In genomic region chr22:30386608-30386959, GRCh38 we compare ENCODE assay signal across 8 cellular contexts. TPM values are rescaled to one million over a fixed set of nuclear protein-coding genes. Genes with fewer than 3 reads are reported as not detected.
DNase-seq lines count a peak whose midpoint lies in the region; ATAC-seq lines count a peak whose summit lies in the region.

No MANE protein-coding gene starts in this region.

- H3K27ac ChIP-seq in substantia nigra (ENCODE audit: low read depth, low read length, poor library complexity, severe bottlenecking): peak overlapping the region; percentile 61

- no peaks in the 10 kb centered on the region for H3K27me3 Mint-ChIP-seq in T-helper 2 cell treated with Interferon-gamma antibody and Interleukin-4, amounts not matched to agents 5 μg/mL and 100 μg/mL, for 36 hours (ENCODE audit: low read depth)
- no peaks in the 10 kb centered on the region for H3K27me3 Mint-ChIP-seq in activated naive CD8-positive, alpha-beta T cell treated with anti-CD3 and anti-CD28 coated beads for 36 hours

- H3K36me3 Mint-ChIP-seq in T-helper 2 cell treated with Interferon-gamma antibody and Interleukin-4, amounts not matched to agents 5 μg/mL and 100 μg/mL, for 36 hours (ENCODE audit: low read depth): no peaks in the 10 kb centered on the region
- no peaks in the 10 kb centered on the region for H3K36me3 Mint-ChIP-seq in activated naive CD8-positive, alpha-beta T cell treated with anti-CD3 and anti-CD28 coated beads for 36 hours

- peak overlapping the region; percentile 57 for H3K27ac Mint-ChIP-seq in T-helper 2 cell treated with Interferon-gamma antibody and Interleukin-4, amounts not matched to agents 5 μg/mL and 100 μg/mL, for 36 hours
- H3K27ac Mint-ChIP-seq in activated naive CD8-positive, alpha-beta T cell treated with anti-CD3 and anti-CD28 coated beads for 36 hours: no peak overlapping the region

- H3K9me3 Mint-ChIP-seq in T-helper 2 cell treated with Interferon-gamma antibody and Interleukin-4, amounts not matched to agents 5 μg/mL and 100 μg/mL, for 36 hours: no peaks in the 10 kb centered on the region
- no peaks in the 10 kb centered on the region for H3K9me3 Mint-ChIP-seq in activated naive CD8-positive, alpha-beta T cell treated with anti-CD3 and anti-CD28 coated beads for 36 hours

- intact Hi-C loops in left colon (cut with DNase I, micrococcal nuclease): loop anchor here (5.0 kb wide), 1 partner anchor 124 kb away; no protein-coding TSS in a partner anchor

- H3K4me3 Mint-ChIP-seq in T-helper 2 cell treated with Interferon-gamma antibody and Interleukin-4, amounts not matched to agents 5 μg/mL and 100 μg/mL, for 36 hours: peak overlapping the region; percentile 84
- peak overlapping the region; percentile 81 for H3K4me3 Mint-ChIP-seq in activated naive CD8-positive, alpha-beta T cell treated with anti-CD3 and anti-CD28 coated beads for 36 hours

- ATAC-seq in left colon (peak; percentile 1), GM18858 (IDR thresholded peaks at IDR 0.05; ENCODE audit: unreplicated experiment) (no peak)

- peaks cover 13% of the 10 kb centered on the region for H3K4me1 Mint-ChIP-seq in T-helper 2 cell treated with Interferon-gamma antibody and Interleukin-4, amounts not matched to agents 5 μg/mL and 100 μg/mL, for 36 hours (ENCODE audit: low read depth)
- H3K4me1 Mint-ChIP-seq in activated naive CD8-positive, alpha-beta T cell treated with anti-CD3 and anti-CD28 coated beads for 36 hours: peaks cover 9% of the 10 kb centered on the region

- no peak for DNase-seq in T-helper 2 cell treated with Interferon-gamma antibody and Interleukin-4, amounts not matched to agents 5 μg/mL and 100 μg/mL, for 36 hours (ENCODE audit: low spot score)
- no peak for DNase-seq in T-helper 2 cell
- DNase-seq in activated naive CD8-positive, alpha-beta T cell treated with anti-CD3 and anti-CD28 coated beads for 36 hours: no peak
- DNase-seq in left colon: peak in 1 of 2 donors; percentile 42
- DNase-seq in substantia nigra (lab: John Stamatoyannopoulos, UW): peak in 3 of 49 donors; percentile 37 to 79 (median 47)
- no peak for DNase-seq in NCI-H1092 (lab: John Stamatoyannopoulos, UW)
- no peak for DNase-seq in SK-N-DZ (ENCODE audit: low spot score)

RNA-seq across cellular contexts. Expression of gene RNF215, which starts 0.6 kb away (rescaled TPM):
- 1 to 10 TPM; 3.3 to 3.9 TPM for total RNA-seq in activated naive CD8-positive, alpha-beta T cell treated with anti-CD3 and anti-CD28 coated beads for 36 hours
- 1 to 10 TPM; 8.7 to 9.5 TPM for total RNA-seq in left colon
- polyA plus RNA-seq in SK-N-DZ (2014; cell fraction: cytosol; rRNA removed): 20.7 and 26.5 TPM in 2 replicates
- 81.1 and 92.8 TPM in 2 replicates for polyA plus RNA-seq in SK-N-DZ (2014; cell fraction: nucleus; rRNA removed)

RNA-seq across cellular contexts. Expression of gene SEC14L2, which starts 10.2 kb away (rescaled TPM):
- 1 to 10 TPM; 9.1 to 9.4 TPM for total RNA-seq in activated naive CD8-positive, alpha-beta T cell treated with anti-CD3 and anti-CD28 coated beads for 36 hours
- 1 to 10 TPM; 4.6 to 5.2 TPM for total RNA-seq in left colon
- 2.6 and 13.2 TPM in 2 replicates for polyA plus RNA-seq in SK-N-DZ (2014; cell fraction: cytosol; rRNA removed)
- polyA plus RNA-seq in SK-N-DZ (2014; cell fraction: nucleus; rRNA removed): 3.6 and 4.2 TPM in 2 replicates

RNA-seq across cellular contexts. Expression of gene CCDC157, which starts 29.8 kb away (rescaled TPM):
- 1 to 10 TPM; 2.5 to 2.6 TPM for total RNA-seq in activated naive CD8-positive, alpha-beta T cell treated with anti-CD3 and anti-CD28 coated beads for 36 hours
- 1 to 10 TPM; 1.6 to 2.3 TPM for total RNA-seq in left colon
- polyA plus RNA-seq in SK-N-DZ (2014; cell fraction: cytosol; rRNA removed): 7.2 and 8.6 TPM in 2 replicates
- 6.6 and 6.7 TPM in 2 replicates for polyA plus RNA-seq in SK-N-DZ (2014; cell fraction: nucleus; rRNA removed)

RNA-seq across cellular contexts. Expression of gene SF3A1, which starts 29.9 kb away (rescaled TPM):
- total RNA-seq in activated naive CD8-positive, alpha-beta T cell treated with anti-CD3 and anti-CD28 coated beads for 36 hours: 100 to 1,000 TPM; 243 to 244 TPM
- total RNA-seq in left colon: 100 to 1,000 TPM; 134 to 146 TPM
- polyA plus RNA-seq in SK-N-DZ (2014; cell fraction: cytosol; rRNA removed): 17.6 and 31.0 TPM in 2 replicates
- 21.7 and 101 TPM in 2 replicates for polyA plus RNA-seq in SK-N-DZ (2014; cell fraction: nucleus; rRNA removed)

RNA-seq across cellular contexts. Expression of gene MTFP1, which starts 39.0 kb away (rescaled TPM):
- 100 to 1,000 TPM; 109 to 114 TPM for total RNA-seq in activated naive CD8-positive, alpha-beta T cell treated with anti-CD3 and anti-CD28 coated beads for 36 hours
- total RNA-seq in left colon: 10 to 100 TPM; 23.1 to 34.9 TPM
- 58.6 and 61.0 TPM in 2 replicates for polyA plus RNA-seq in SK-N-DZ (2014; cell fraction: cytosol; rRNA removed)
- polyA plus RNA-seq in SK-N-DZ (2014; cell fraction: nucleus; rRNA removed): 29.3 and 42.1 TPM in 2 replicates
